ENCODE assay signal across 17 cellular contexts in the genomic region with DNA sequence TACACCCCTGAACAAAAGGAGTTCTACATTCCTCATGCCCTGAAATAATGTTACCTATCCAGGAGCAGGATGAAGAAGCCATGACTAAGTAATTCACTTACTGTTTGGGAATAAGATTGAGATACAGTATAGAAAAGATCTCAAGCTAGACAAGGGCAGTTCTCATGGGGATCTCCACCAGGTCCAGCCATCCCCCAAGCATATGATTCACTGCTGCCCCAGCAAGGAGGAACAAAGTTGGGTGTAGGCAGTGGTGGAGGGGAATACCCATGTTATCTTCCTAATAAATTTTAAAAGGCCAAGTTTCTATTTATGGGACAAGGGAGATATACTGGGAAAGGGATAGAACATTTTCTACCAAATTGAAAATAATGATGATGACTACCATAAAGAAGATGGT.
A peak's percentile ranks its signal among the peaks of the same experiment; 100 is the strongest.
DNase-seq lines count a peak whose midpoint lies in the region; ATAC-seq and TF ChIP-seq lines count a peak whose summit lies in the region.
"Had no signal": no experiment of that assay in that cellular context is flagged by ENCODE, and none has a peak within 500 bp of the region (broad histone marks: within the 10 kb centered on the region; RNA-seq: fewer than 3 reads in every experiment).

No MANE protein-coding gene starts in this region.

- CTCF ChIA-PET in T-cell (lab: Charles Lee), result no interaction called here

- no peaks in the 10 kb centered on the region for H3K4me1 ChIP-seq in left lung
- H3K4me1 ChIP-seq in upper lobe of right lung, result no peaks in the 10 kb centered on the region

- POLR2A ChIA-PET in T-cell (lab: Charles Lee), result no interaction called here

- H3K9me3 ChIP-seq in left lung (no peaks in the 10 kb centered on the region), upper lobe of right lung (no peaks in the 10 kb centered on the region)

- no peak for TF ChIP-seq CTCF in fibroblast of the aortic adventitia (IDR thresholded peaks at IDR 0.05; ENCODE audit: insufficient read depth, low read length)
- no peak for TF ChIP-seq CTCF in left lung (IDR thresholded peaks at IDR 0.05)
- TF ChIP-seq CTCF in upper lobe of right lung (IDR thresholded peaks at IDR 0.05), result no peak

- peaks cover 7% of the 10 kb centered on the region for H3K36me3 Mint-ChIP-seq in T-cell

- H3K4me3 ChIP-seq in fibroblast of the aortic adventitia (ENCODE audit: low read depth, low read length), result no peak overlapping the region
- no peak overlapping the region for H3K4me3 ChIP-seq in left lung
- H3K4me3 ChIP-seq in upper lobe of right lung, result no peak overlapping the region
- H3K4me3 ChIP-seq: GM23338, K562 had no signal

- H3K27ac Mint-ChIP-seq in T-cell, result no peak overlapping the region
- H3K27ac Mint-ChIP-seq: CD4-positive, alpha-beta memory T cell; GM23338 had no signal

- no peak overlapping the region for H3K4me3 Mint-ChIP-seq in T-cell
- H3K4me3 Mint-ChIP-seq: CD4-positive, alpha-beta memory T cell; GM23338 had no signal

- H3K9me3 Mint-ChIP-seq in T-cell, result peaks cover 0 to 23% (median 10%) of the 10 kb centered on the region in 3 donors
- H3K9me3 Mint-ChIP-seq: GM23338 had no signal

- intact Hi-C loops in left lung (cut with DNase I), result no loop called here
- intact Hi-C loops in upper lobe of right lung (cut with DNase I), result no loop called here

- H3K27ac ChIP-seq in left lung, result no peak overlapping the region
- no peak overlapping the region for H3K27ac ChIP-seq in upper lobe of right lung
- H3K27ac ChIP-seq: C4-2B had no signal

- ATAC-seq in left lung, result peak; percentile 31
- ATAC-seq in upper lobe of right lung, result peak; percentile 67
- ATAC-seq in T-cell (replicated peaks in 1 of 4), result no peak
- no peak for ATAC-seq in HG03354 (IDR thresholded peaks at IDR 0.05; ENCODE audit: poor library complexity, severe bottlenecking, unreplicated experiment)
- ATAC-seq: GM23338, K562 had no signal

- peaks cover 4 to 26% (median 5%) of the 10 kb centered on the region in 3 donors for H3K4me1 Mint-ChIP-seq in T-cell
- H3K4me1 Mint-ChIP-seq: CD4-positive, alpha-beta memory T cell; GM23338 had no signal

- H3K27me3 ChIP-seq in left lung (no peaks in the 10 kb centered on the region), upper lobe of right lung (no peaks in the 10 kb centered on the region)

- DNase-seq in amniotic epithelial cell (ENCODE audit: low read depth), result peak; percentile 38
- peak; percentile 8 for DNase-seq in fibroblast of the aortic adventitia (ENCODE audit: low read depth)
- DNase-seq in left lung, result no peak
- no peak for DNase-seq in upper lobe of right lung
- no peak for DNase-seq in T-cell
- no peak for DNase-seq in NCI-H69 (lab: John Stamatoyannopoulos, UW)
- DNase-seq: ACHN; CD4-positive, alpha-beta memory T cell; DMS153; DMS79; GDM1; HCEC 1CT; IMR-90 had no signal

- H3K27me3 Mint-ChIP-seq in T-cell, result no peaks in the 10 kb centered on the region
- H3K27me3 Mint-ChIP-seq: CD4-positive, alpha-beta memory T cell had no signal

- H3K36me3 ChIP-seq in left lung (no peaks in the 10 kb centered on the region), upper lobe of right lung (no peaks in the 10 kb centered on the region)

Comparison
In these comparisons a context has a peak if more than half of its experiments do, and no peak if none do; other contexts are left out.
1. DNase-seq: peak in amniotic epithelial cell (single experiment) and fibroblast of the aortic adventitia (single experiment); none in left lung (0 of 2), upper lobe of right lung (single experiment), T-cell (0 of 34) and NCI-H69 (single experiment).
2. ATAC-seq: peak in left lung (single experiment) and upper lobe of right lung (single experiment); none in T-cell (0 of 4) and HG03354 (single experiment).